14 cellular contexts compared by ENCODE assay signal in the genomic region with DNA sequence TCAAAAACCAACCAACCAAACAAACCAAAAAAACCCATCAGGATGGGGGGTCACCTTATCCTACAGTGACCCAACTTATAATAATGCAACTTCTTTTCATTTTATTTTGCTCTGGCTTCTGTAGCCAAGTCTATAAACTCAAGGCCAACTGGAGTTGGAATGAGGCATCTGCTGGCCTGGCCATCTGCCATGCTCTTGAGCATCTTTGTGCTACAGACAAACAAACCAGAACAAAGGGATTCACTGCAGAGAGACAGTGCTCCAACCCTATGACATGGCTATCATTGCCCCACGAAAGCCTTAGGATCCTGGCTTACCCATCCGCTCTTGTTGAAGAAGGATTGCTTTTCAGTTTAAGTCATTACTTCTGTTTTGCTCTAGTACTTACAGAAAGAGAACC. TPM values are rescaled to one million over a fixed set of nuclear protein-coding genes. Genes with fewer than 3 reads are reported as not detected.
DNase-seq lines count a peak whose midpoint lies in the region; ATAC-seq, FAIRE-seq and TF ChIP-seq lines count a peak whose summit lies in the region.
"Had no signal": no experiment of that assay in that cellular context is flagged by ENCODE, and none has a peak within 500 bp of the region (broad histone marks: within the 10 kb centered on the region; RNA-seq: fewer than 3 reads in every experiment).

No MANE protein-coding gene starts in this region.

- no peak overlapping the region for H2AFZ ChIP-seq in GM23338

- CTCF ChIA-PET in A673 (lab: Charles Lee) = no interaction called here

- DNase-seq in A673 (ENCODE audit: low spot score) = peak; percentile 47
- peak; percentile 90 for DNase-seq in NCI-H1092 treated with DMSO at 0.1 percent for 48 hours (lab: John Stamatoyannopoulos, UW)
- DNase-seq in adipocyte (ENCODE audit: low read depth) = peak; percentile 52
- DNase-seq in hippocampal formation (lab: John Stamatoyannopoulos, UW) = peak; percentile 51
- no peak for DNase-seq in GM23338 (ENCODE audit: low spot score)
- no peak for DNase-seq in kidney
- DNase-seq in stimulated activated CD4-positive, alpha-beta T cell treated with anti-CD3 and anti-CD28 coated beads, Interleukin-12 subunit alpha, Interleukin-12 subunit beta, amount 100 ng/mL, for 4 hours = no peak
- DNase-seq: activated CD4-positive, alpha-beta T cell treated with anti-CD3 and anti-CD28 coated beads, Interleukin-2, amount 10 ng/mL, durations not matched to agents 7 days and 5 days; colonic mucosa; retina had no signal

- POLR2A ChIA-PET in A673 (lab: Charles Lee; ENCODE audit: low non-redundant PET) = no interaction called here

- H3K36me3 ChIP-seq in A673 (ENCODE audit: insufficient read depth, low read length, poor library complexity, severe bottlenecking) (no peaks in the 10 kb centered on the region), adipocyte (ENCODE audit: control insufficient read depth, insufficient read depth, low read length, severe bottlenecking) (no peaks in the 10 kb centered on the region), GM23338 (ENCODE audit: insufficient read depth) (no peaks in the 10 kb centered on the region), kidney (ENCODE audit: control insufficient read depth in 1 of 2, insufficient read depth in 2 of 2, low read length in 2 of 2) (no peaks in the 10 kb centered on the region)
- H3K36me3 ChIP-seq: colonic mucosa, HAP-1 had no signal

- BruUV-seq in A673 (replicated peaks; lab: Mats Ljungman, UMichigan) = no TSS peak

- H3K9me2 ChIP-seq in GM23338 (ENCODE audit: insufficient read depth) = peaks cover 8% of the 10 kb centered on the region; the same call in 1 of the 2 replicates

- peaks cover 22% of the 10 kb centered on the region for H3K4me1 ChIP-seq in A673 (ENCODE audit: insufficient read depth, low read length, poor library complexity, severe bottlenecking)
- H3K4me1 ChIP-seq in adipocyte (ENCODE audit: control insufficient read depth, insufficient read depth, low read length) = peaks cover 16% of the 10 kb centered on the region
- no peaks in the 10 kb centered on the region for H3K4me1 ChIP-seq in GM23338 (ENCODE audit: insufficient read depth)
- H3K4me1 ChIP-seq in kidney (ENCODE audit: control insufficient read depth in 1 of 2, insufficient read depth in 1 of 2, low read depth in 1 of 2, low read length in 2 of 2) = no peaks in the 10 kb centered on the region
- H3K4me1 ChIP-seq: colonic mucosa, HAP-1 had no signal

- H3K27ac ChIP-seq in A673 (ENCODE audit: low read depth, low read length, poor library complexity, severe bottlenecking) = no peak overlapping the region
- H3K27ac ChIP-seq in GM23338 (ENCODE audit: low read depth) = no peak overlapping the region
- H3K27ac ChIP-seq in kidney (ENCODE audit: low read depth in 2 of 2, low read length in 2 of 2) = no peak overlapping the region
- H3K27ac ChIP-seq: colonic mucosa had no signal

- no peak for FAIRE-seq in kidney (lab: Jason Lieb, UNC)

- no peaks in the 10 kb centered on the region for H3K9me3 ChIP-seq in A673 (ENCODE audit: low read depth, low read length, poor library complexity, severe bottlenecking)
- no peaks in the 10 kb centered on the region for H3K9me3 ChIP-seq in adipocyte (ENCODE audit: control insufficient read depth, low read length)
- H3K9me3 ChIP-seq in kidney (ENCODE audit: control insufficient read depth in 1 of 2, low read length in 2 of 2) = no peaks in the 10 kb centered on the region
- H3K9me3 ChIP-seq: colonic mucosa, HAP-1 had no signal

- H3K4me3 Mint-ChIP-seq in GM23338 = no peak overlapping the region
- H3K4me3 Mint-ChIP-seq: activated CD4-positive, alpha-beta T cell treated with anti-CD3 and anti-CD28 coated beads, Interleukin-2, amount 10 ng/mL, durations not matched to agents 7 days and 5 days; stimulated activated naive CD8-positive, alpha-beta T cell treated with anti-CD3 and anti-CD28 coated beads, Interleukin-15, Interleukin-2, amounts not matched to agents 100 ng/mL and 50 ng/mL, for 24 hours had no signal

- H3K27me3 Mint-ChIP-seq in GM23338 (ENCODE audit: insufficient read depth, low read depth, poor library complexity) = no peaks in the 10 kb centered on the region
- H3K27me3 Mint-ChIP-seq: activated CD4-positive, alpha-beta T cell treated with anti-CD3 and anti-CD28 coated beads, Interleukin-2, amount 10 ng/mL, durations not matched to agents 7 days and 5 days; stimulated activated naive CD8-positive, alpha-beta T cell treated with anti-CD3 and anti-CD28 coated beads, Interleukin-15, Interleukin-2, amounts not matched to agents 100 ng/mL and 50 ng/mL, for 24 hours had no signal

- no peak for ATAC-seq in GM23338
- no peak for ATAC-seq in GM18867 (IDR thresholded peaks at IDR 0.05; ENCODE audit: unreplicated experiment)

- no peaks in the 10 kb centered on the region for H3K27me3 ChIP-seq in A673 (replicated peaks; ENCODE audit: insufficient read depth, low read depth, low read length, poor library complexity)
- H3K27me3 ChIP-seq in adipocyte (replicated peaks; ENCODE audit: control insufficient read depth, insufficient read depth, low read length) = no peaks in the 10 kb centered on the region
- no peaks in the 10 kb centered on the region for H3K27me3 ChIP-seq in GM23338 (ENCODE audit: insufficient read depth)
- H3K27me3 ChIP-seq: colonic mucosa had no signal

- no peak overlapping the region for H3K4me3 ChIP-seq in A673 (ENCODE audit: low read depth, low read length, poor library complexity, severe bottlenecking)
- H3K4me3 ChIP-seq in adipocyte (ENCODE audit: low read length) = no peak overlapping the region
- H3K4me3 ChIP-seq in GM23338 = no peak overlapping the region
- no peak overlapping the region for H3K4me3 ChIP-seq in kidney (ENCODE audit: low read length in 2 of 2)
- H3K4me3 ChIP-seq: colonic mucosa, HAP-1 had no signal

- no peak overlapping the region for H3K27ac Mint-ChIP-seq in GM23338
- H3K27ac Mint-ChIP-seq: activated CD4-positive, alpha-beta T cell treated with anti-CD3 and anti-CD28 coated beads, Interleukin-2, amount 10 ng/mL, durations not matched to agents 7 days and 5 days; stimulated activated naive CD8-positive, alpha-beta T cell treated with anti-CD3 and anti-CD28 coated beads, Interleukin-15, Interleukin-2, amounts not matched to agents 100 ng/mL and 50 ng/mL, for 24 hours had no signal

- no peaks in the 10 kb centered on the region for H3K4me1 Mint-ChIP-seq in GM23338

- no peaks in the 10 kb centered on the region for H3F3A ChIP-seq in GM23338 (replicated peaks; ENCODE audit: low read depth)

- no peak overlapping the region for H3K9ac ChIP-seq in adipocyte (ENCODE audit: low read length)
- no peak overlapping the region for H3K9ac ChIP-seq in kidney (ENCODE audit: low read length in 2 of 2)

- no peak for TF ChIP-seq CTCF in A673 (conservative IDR thresholded peaks at IDR 0.05; ENCODE audit: low read depth, low read length)
- no peak for TF ChIP-seq CTCF in GM23338 (conservative IDR thresholded peaks at IDR 0.05; ENCODE audit: low read depth in 2 of 2)
- no peak for TF ChIP-seq CTCF in kidney (IDR thresholded peaks at IDR 0.05; ENCODE audit: borderline replicate concordance, extremely low read depth, insufficient read depth)

- intact Hi-C loops in A673 (cut with micrococcal nuclease; ENCODE audit: unreplicated experiment) (loop anchor here (2.0 kb wide), 1 partner anchor 47 kb away; no protein-coding TSS in a partner anchor), kidney (cut with DNase I) (no loop called here)

- no peaks in the 10 kb centered on the region for H3K36me3 Mint-ChIP-seq in GM23338 (ENCODE audit: low read depth)

- no peaks in the 10 kb centered on the region for H3K79me2 ChIP-seq in GM23338 (replicated peaks; ENCODE audit: insufficient read depth)

- H3K4me2 ChIP-seq in GM23338 = no peak overlapping the region

- no peaks in the 10 kb centered on the region for H3K9me3 Mint-ChIP-seq in GM23338
- H3K9me3 Mint-ChIP-seq: stimulated activated naive CD8-positive, alpha-beta T cell treated with anti-CD3 and anti-CD28 coated beads, Interleukin-15, Interleukin-2, amounts not matched to agents 100 ng/mL and 50 ng/mL, for 24 hours had no signal

- H4K20me1 ChIP-seq in GM23338 (replicated peaks; ENCODE audit: insufficient read depth) = no peaks in the 10 kb centered on the region

TF ChIP-seq in GM23338, 12 proteins besides CTCF, POLR2A, EP300 and RAD21:
- no peak for TF ChIP-seq EZH2phosphoT487 (IDR thresholded peaks at IDR 0.05; ENCODE audit: unreplicated experiment)
- TF ChIP-seq, protein P1, sequence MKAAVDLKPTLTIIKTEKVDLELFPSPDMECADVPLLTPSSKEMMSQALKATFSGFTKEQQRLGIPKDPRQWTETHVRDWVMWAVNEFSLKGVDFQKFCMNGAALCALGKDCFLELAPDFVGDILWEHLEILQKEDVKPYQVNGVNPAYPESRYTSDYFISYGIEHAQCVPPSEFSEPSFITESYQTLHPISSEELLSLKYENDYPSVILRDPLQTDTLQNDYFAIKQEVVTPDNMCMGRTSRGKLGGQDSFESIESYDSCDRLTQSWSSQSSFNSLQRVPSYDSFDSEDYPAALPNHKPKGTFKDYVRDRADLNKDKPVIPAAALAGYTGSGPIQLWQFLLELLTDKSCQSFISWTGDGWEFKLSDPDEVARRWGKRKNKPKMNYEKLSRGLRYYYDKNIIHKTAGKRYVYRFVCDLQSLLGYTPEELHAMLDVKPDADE (IDR thresholded peaks at IDR 0.05) = no peak
- TF ChIP-seq ZNF331 (CRISPR knock-in tag; IDR thresholded peaks at IDR 0.05; ENCODE audit: low read depth) = no peak

RNA-seq across cellular contexts. Expression of a gene that starts 49.2 kb away (rescaled TPM):
- 0.09 TPM in 1 of 2 replicates, not detected in the other for total RNA-seq in A673 (2021)
- total RNA-seq in GM23338 (2014; rRNA removed; shearing (Covaris generic)) = not detected in 2 replicates
- 0.30 and 0.45 TPM in 2 replicates for polyA plus RNA-seq in GM23338 (2016; fragmentation: Nextera tagmentation; extraction: Ambion mirVana)
- 1.6 TPM for total RNA-seq in kidney
- polyA plus RNA-seq in kidney (ENCODE audit: insufficient read depth, low read depth, low replicate concordance) = 0.11 TPM
- total RNA-seq: activated CD4-positive, alpha-beta T cell treated with anti-CD3 and anti-CD28 coated beads, Interleukin-2, amount 10 ng/mL, durations not matched to agents 7 days and 5 days; HT-29 had no signal

Comparison
In these comparisons a context has a peak if more than half of its experiments do, and no peak if none do; other contexts are left out.
1. DNase-seq: peak in A673 (single experiment), NCI-H1092 treated with DMSO at 0.1 percent for 48 hours (single experiment), adipocyte (single experiment) and hippocampal formation (2 of 2); none in GM23338 (single experiment), kidney (single experiment) and stimulated activated CD4-positive, alpha-beta T cell treated with anti-CD3 and anti-CD28 coated beads, Interleukin-12 subunit alpha, Interleukin-12 subunit beta, amount 100 ng/mL, for 4 hours (single experiment).